Comparison of ENCODE assay signal across 23 cellular contexts in the genomic region with DNA sequence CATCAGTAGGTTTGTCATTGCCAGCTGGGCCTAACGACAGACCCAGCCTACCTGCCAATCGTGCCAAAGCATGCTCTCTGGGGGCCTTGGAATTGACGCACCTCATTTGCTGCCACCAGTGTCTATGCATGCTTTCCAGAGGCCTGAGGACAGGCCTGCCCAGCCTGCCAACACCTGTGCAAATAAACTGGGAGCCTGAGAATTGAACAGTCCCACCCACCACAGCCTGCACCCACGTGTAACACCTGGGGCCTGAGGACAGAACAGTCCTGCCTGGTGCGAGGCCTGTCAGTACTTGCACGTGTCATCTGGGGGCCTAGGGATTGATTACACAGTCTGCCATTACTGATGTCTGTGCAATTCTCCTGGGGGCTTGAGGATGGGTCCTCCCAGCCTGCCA.
"Had no signal": no experiment of that assay in that cellular context is flagged by ENCODE, and none has a peak within 500 bp of the region (broad histone marks: within the 10 kb centered on the region; RNA-seq: fewer than 3 reads in every experiment).

No MANE protein-coding gene starts in this region.

- H3K4me1 Mint-ChIP-seq: activated CD4-positive, alpha-beta T cell treated with anti-CD3 and anti-CD28 coated beads, Interleukin-2, amount 10 ng/mL, durations not matched to agents 7 days and 5 days; naive B cell; neural crest cell had no signal

- H3K27me3 ChIP-seq: adrenal gland, ascending aorta, brain microvascular endothelial cell, transverse colon, uterus had no signal

- DNase-seq: activated CD4-positive, alpha-beta T cell treated with anti-CD3 and anti-CD28 coated beads, Interleukin-2, amount 10 ng/mL, durations not matched to agents 7 days and 5 days; activated CD4-positive, CD25-positive, alpha-beta regulatory T cell treated with anti-CD3 and anti-CD28 coated beads, Interleukin-2, amount 50 U/mL, for 72 hours; activated CD8-positive, alpha-beta T cell treated with anti-CD3 and anti-CD28 coated beads, Interleukin-2, amount 10 ng/mL, durations not matched to agents 7 days and 5 days; activated T-cell treated with anti-CD3 and anti-CD28 coated beads, Interleukin-2, amount 50 U/mL, for 1 hour; adrenal gland; brain microvascular endothelial cell; cerebellar nuclear complex; lower lobe of right lung; naive B cell; retina; stimulated activated CD4-positive, alpha-beta T cell treated with anti-CD3 and anti-CD28 coated beads, Interleukin-2, amount 100 ng/mL, for 48 hours; stimulated activated CD8-positive, alpha-beta memory T cell treated with anti-CD3 and anti-CD28 coated beads, Interleukin-4, amount 100 ng/mL, for 48 hours; stimulated activated naive B cell treated with anti-CD40 and anti-IgM and Interleukin-4, amounts not matched to agents 10 μg/mL and 1 μg/mL and 100 μg/mL, for 72 hours; transverse colon; uterus; WERI-Rb-1 had no signal

- H3K36me3 ChIP-seq: adrenal gland, ascending aorta, brain microvascular endothelial cell, lower lobe of right lung, transverse colon, uterus, WERI-Rb-1 had no signal

- H3K27ac ChIP-seq: adrenal gland, ascending aorta, brain microvascular endothelial cell, coronary artery, epithelial cell of prostate, lower lobe of right lung, transverse colon, uterus, WERI-Rb-1 had no signal

- H3K4me3 Mint-ChIP-seq: activated CD4-positive, alpha-beta T cell treated with anti-CD3 and anti-CD28 coated beads, Interleukin-2, amount 10 ng/mL, durations not matched to agents 7 days and 5 days; activated CD8-positive, alpha-beta T cell treated with anti-CD3 and anti-CD28 coated beads, Interleukin-2, amount 10 ng/mL, durations not matched to agents 7 days and 5 days; activated naive CD8-positive, alpha-beta T cell; naive B cell; neural crest cell; stimulated activated naive B cell treated with anti-CD40 and anti-IgM and Interleukin-4, amounts not matched to agents 10 μg/mL and 1 μg/mL and 100 μg/mL, for 72 hours had no signal

- H3K36me3 Mint-ChIP-seq: naive B cell had no signal

- FAIRE-seq: TTC549 had no signal

- H3K4me3 ChIP-seq: adrenal gland, lower lobe of right lung, transverse colon, uterus had no signal

- H3K4me1 ChIP-seq: uterus had no signal

- H3K9me3 ChIP-seq: adrenal gland, ascending aorta, lower lobe of right lung, transverse colon, uterus had no signal

- H3K27ac Mint-ChIP-seq: activated CD4-positive, alpha-beta T cell treated with anti-CD3 and anti-CD28 coated beads, Interleukin-2, amount 10 ng/mL, durations not matched to agents 7 days and 5 days; activated CD8-positive, alpha-beta T cell treated with anti-CD3 and anti-CD28 coated beads, Interleukin-2, amount 10 ng/mL, durations not matched to agents 7 days and 5 days; activated naive CD8-positive, alpha-beta T cell; naive B cell; progenitor cell of endocrine pancreas; stimulated activated naive B cell treated with anti-CD40 and anti-IgM and Interleukin-4, amounts not matched to agents 10 μg/mL and 1 μg/mL and 100 μg/mL, for 72 hours had no signal

- H3K27me3 Mint-ChIP-seq: progenitor cell of endocrine pancreas had no signal

- H3K9me3 Mint-ChIP-seq: activated CD4-positive, alpha-beta T cell treated with anti-CD3 and anti-CD28 coated beads, Interleukin-2, amount 10 ng/mL, durations not matched to agents 7 days and 5 days; neural crest cell had no signal
